ENCODE assay signal across 28 cellular contexts in the genomic region with DNA sequence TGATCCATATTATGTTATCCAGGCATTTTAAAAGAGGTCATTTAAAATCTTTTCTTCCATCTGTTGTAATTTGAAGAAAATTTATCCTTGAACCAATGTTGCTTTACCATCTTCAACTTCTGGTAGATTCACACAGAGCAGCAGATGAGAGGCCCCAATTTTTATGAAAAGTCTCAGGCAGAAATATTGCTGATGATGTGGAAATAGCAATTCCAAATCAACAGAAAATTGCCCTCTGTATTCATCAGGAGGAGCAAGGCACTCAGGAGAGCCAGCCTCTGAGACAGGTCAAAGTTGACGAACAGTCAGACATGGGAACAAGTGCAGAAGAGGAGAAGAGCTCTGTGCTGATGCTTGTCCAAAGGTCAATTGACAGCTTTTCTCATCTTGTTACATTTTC.
"Had no signal": no experiment of that assay in that cellular context is flagged by ENCODE, and none has a peak within 500 bp of the region (broad histone marks: within the 10 kb centered on the region; RNA-seq: fewer than 3 reads in every experiment).

No MANE protein-coding gene starts in this region.

- DNase-seq: hypothalamus; immature natural killer cell; kidney; left colon; left lung; lower lobe of right lung; mammary epithelial cell; mesenchymal stem cell; naive thymus-derived CD8-positive, alpha-beta T cell; occipital lobe; retina; right cardiac atrium; sigmoid colon; small intestine; spleen; stimulated activated CD4-positive, alpha-beta T cell treated with anti-CD3 and anti-CD28 coated beads, Interleukin-4, amount 100 ng/mL, for 24 hours; stimulated activated naive CD4-positive, alpha-beta T cell; tibial artery; trophoblast cell; upper lobe of right lung; uterus had no signal

- ATAC-seq: left colon; left lung; lower lobe of right lung; naive thymus-derived CD8-positive, alpha-beta T cell; right cardiac atrium; stimulated activated effector memory CD8-positive, alpha-beta T cell treated with anti-CD3 and anti-CD28 coated beads, Interleukin-12 subunit alpha, Interleukin-12 subunit beta, amount 100 ng/mL, for 72 hours; upper lobe of right lung had no signal

- H3K4me3 ChIP-seq: left lung, lower lobe of right lung, neural progenitor cell, sigmoid colon, spleen, suprapubic skin, thoracic aorta, tibial artery, upper lobe of right lung, uterus had no signal

- H3K4me2 ChIP-seq: neural progenitor cell had no signal

- H3K4me1 ChIP-seq: left lung, lower lobe of right lung, neural progenitor cell, parathyroid adenoma, sigmoid colon, spleen, suprapubic skin, tibial artery, upper lobe of right lung, uterus had no signal

- H3K27ac ChIP-seq: left lung, lower lobe of right lung, neural progenitor cell, neutrophil, parathyroid adenoma, sigmoid colon, spleen, suprapubic skin, thoracic aorta, tibial artery, upper lobe of right lung, uterus had no signal

- H3K36me3 ChIP-seq: left lung, lower lobe of right lung, neural progenitor cell, neutrophil, sigmoid colon, spleen, suprapubic skin, thoracic aorta, tibial artery, upper lobe of right lung, uterus had no signal

- FAIRE-seq: islet of Langerhans, kidney, small intestine had no signal

- H3K9me3 ChIP-seq: left lung, lower lobe of right lung, neutrophil, sigmoid colon, spleen, suprapubic skin, thoracic aorta, tibial artery, upper lobe of right lung, uterus had no signal

- H3K27me3 ChIP-seq: left lung, neural progenitor cell, neutrophil, sigmoid colon, spleen, suprapubic skin, tibial artery, upper lobe of right lung, uterus had no signal
